ENCODE assay signal across 9 cellular contexts in the genomic region with DNA sequence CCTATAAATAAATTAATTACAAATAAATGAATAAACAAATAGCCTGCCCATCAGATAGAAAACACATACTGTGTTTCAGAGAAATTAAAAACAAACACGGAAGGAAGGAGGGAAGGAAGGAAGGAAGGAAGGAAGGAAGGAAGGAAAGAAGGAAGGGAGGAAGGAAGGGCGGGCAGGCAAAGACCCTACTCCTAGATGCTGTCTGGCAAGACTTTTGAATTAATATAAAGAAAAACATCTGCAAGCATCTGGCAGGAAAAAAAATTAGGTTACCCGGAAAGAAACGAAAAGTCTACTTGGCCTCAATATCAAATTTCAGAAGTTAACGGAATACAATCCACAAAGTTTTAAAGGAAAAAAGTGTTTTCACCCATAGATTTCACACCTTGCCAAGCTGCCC. TPM values are rescaled to one million over a fixed set of nuclear protein-coding genes. Genes with fewer than 3 reads are reported as not detected.
"Had no signal": no experiment of that assay in that cellular context is flagged by ENCODE, and none has a peak within 500 bp of the region (broad histone marks: within the 10 kb centered on the region; RNA-seq: fewer than 3 reads in every experiment).

No MANE protein-coding gene starts in this region.

- H3K9me3 Mint-ChIP-seq: GM23338, H9, HFFc6 had no signal

- H3K4me3 Mint-ChIP-seq: GM23338, H9, HFFc6 had no signal

- H3K4me3 ChIP-seq: GM23338, K562 had no signal

- H3K4me2 ChIP-seq: GM23338 had no signal

- DNase-seq: H9, HCEC 1CT, HFFc6, IMR-90, KG1 had no signal

- ATAC-seq: GM23338, K562 had no signal

- H3K27ac Mint-ChIP-seq: GM23338, H9, HFFc6 had no signal

- H3K4me1 Mint-ChIP-seq: GM23338, H9 had no signal

RNA-seq across cellular contexts. Expression of gene LOXHD1, which starts 49.1 kb away (rescaled TPM):
- total RNA-seq: H1, HFFc6, HT-29, IMR-90, K562 had no signal
